Comparison of ENCODE assay signal across 16 cellular contexts in the genomic region with DNA sequence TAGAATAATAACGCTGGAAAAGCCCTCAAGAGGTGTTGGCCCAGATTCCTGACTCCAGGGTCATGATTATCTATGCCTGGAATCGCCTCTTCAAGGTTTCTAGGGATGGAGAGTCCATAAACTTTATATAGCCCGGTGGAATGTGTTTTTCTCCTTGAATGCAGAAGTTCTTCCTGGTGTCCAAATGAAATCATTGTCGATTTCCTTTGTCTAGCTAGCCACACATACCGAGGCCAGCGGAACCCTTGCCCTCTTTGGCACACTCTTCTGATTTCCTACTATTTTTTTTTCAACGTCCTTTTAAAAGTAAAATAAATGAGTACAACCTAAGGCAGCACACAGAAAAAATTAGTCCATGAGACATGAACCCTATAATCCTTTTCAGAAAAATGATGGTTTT.
"Had no signal": no experiment of that assay in that cellular context is flagged by ENCODE, and none has a peak within 500 bp of the region (broad histone marks: within the 10 kb centered on the region; RNA-seq: fewer than 3 reads in every experiment).

No MANE protein-coding gene starts in this region.

- H3K4me1 Mint-ChIP-seq: activated naive CD4-positive, alpha-beta T cell treated with anti-CD3 and anti-CD28 coated beads, Interleukin-2, amount 50 U/mL, for 24 hours; naive thymus-derived CD8-positive, alpha-beta T cell; stimulated activated memory B cell treated with anti-CD40 and anti-IgM and Interleukin-4, amounts not matched to agents 10 μg/mL and 1 μg/mL and 100 μg/mL, for 72 hours had no signal

- H3K27ac Mint-ChIP-seq: activated naive CD4-positive, alpha-beta T cell treated with anti-CD3 and anti-CD28 coated beads, Interleukin-2, amount 50 U/mL, for 24 hours; naive thymus-derived CD8-positive, alpha-beta T cell; stimulated activated memory B cell treated with anti-CD40 and anti-IgM and Interleukin-4, amounts not matched to agents 10 μg/mL and 1 μg/mL and 100 μg/mL, for 72 hours had no signal

- H3K4me3 ChIP-seq: ascending aorta, ovary, psoas muscle, testis, upper lobe of right lung had no signal

- H3K27me3 Mint-ChIP-seq: activated naive CD4-positive, alpha-beta T cell treated with anti-CD3 and anti-CD28 coated beads, Interleukin-2, amount 50 U/mL, for 24 hours; naive thymus-derived CD8-positive, alpha-beta T cell; stimulated activated memory B cell treated with anti-CD40 and anti-IgM and Interleukin-4, amounts not matched to agents 10 μg/mL and 1 μg/mL and 100 μg/mL, for 72 hours had no signal

- H3K4me3 Mint-ChIP-seq: activated naive CD4-positive, alpha-beta T cell treated with anti-CD3 and anti-CD28 coated beads, Interleukin-2, amount 50 U/mL, for 24 hours; naive thymus-derived CD8-positive, alpha-beta T cell; stimulated activated memory B cell treated with anti-CD40 and anti-IgM and Interleukin-4, amounts not matched to agents 10 μg/mL and 1 μg/mL and 100 μg/mL, for 72 hours had no signal

- H3K27ac ChIP-seq: foreskin keratinocyte, ovary, psoas muscle, testis, upper lobe of right lung had no signal

- H3K27me3 ChIP-seq: ascending aorta, dorsolateral prefrontal cortex, foreskin keratinocyte, ovary, testis, upper lobe of right lung had no signal

- H3K9me3 ChIP-seq: ascending aorta, ovary, psoas muscle, testis, upper lobe of right lung had no signal

- H3K36me3 Mint-ChIP-seq: activated naive CD4-positive, alpha-beta T cell treated with anti-CD3 and anti-CD28 coated beads, Interleukin-2, amount 50 U/mL, for 24 hours; naive thymus-derived CD8-positive, alpha-beta T cell; stimulated activated memory B cell treated with anti-CD40 and anti-IgM and Interleukin-4, amounts not matched to agents 10 μg/mL and 1 μg/mL and 100 μg/mL, for 72 hours had no signal

- H3K4me1 ChIP-seq: foreskin keratinocyte, psoas muscle, testis, upper lobe of right lung had no signal

- DNase-seq: activated CD4-positive, alpha-beta T cell treated with anti-CD3 and anti-CD28 coated beads, Interleukin-2, amount 50 U/mL, for 48 hours; activated gamma-delta T cell; foreskin keratinocyte; glutamatergic neuron; left ventricle myocardium superior; naive thymus-derived CD8-positive, alpha-beta T cell; ovary; psoas muscle; right cardiac atrium; stimulated activated CD4-positive, alpha-beta T cell treated with anti-CD3 and anti-CD28 coated beads, Interleukin-4, amount 100 ng/mL, for 4 hours; testis; upper lobe of right lung had no signal

- H3K36me3 ChIP-seq: ovary, upper lobe of right lung had no signal

- ATAC-seq: foreskin keratinocyte; left ventricle myocardium superior; naive thymus-derived CD8-positive, alpha-beta T cell; psoas muscle; right cardiac atrium; stimulated activated memory B cell treated with anti-CD40 and anti-IgM and Interleukin-4, amounts not matched to agents 10 μg/mL and 1 μg/mL and 100 μg/mL, for 72 hours; upper lobe of right lung had no signal

- H3K9me3 Mint-ChIP-seq: activated naive CD4-positive, alpha-beta T cell treated with anti-CD3 and anti-CD28 coated beads, Interleukin-2, amount 50 U/mL, for 24 hours; stimulated activated memory B cell treated with anti-CD40 and anti-IgM and Interleukin-4, amounts not matched to agents 10 μg/mL and 1 μg/mL and 100 μg/mL, for 72 hours had no signal
